Comparison of ENCODE assay signal across 3 cellular contexts in genomic region chr2:238850096-238850495, GRCh38.
TF ChIP-seq lines count a peak whose summit lies in the region.

No MANE protein-coding gene starts in this region.

TF ChIP-seq in SK-N-SH, 30 proteins besides CTCF, POLR2A, EP300 and RAD21 (continued from another document):
- TF ChIP-seq, protein P1, sequence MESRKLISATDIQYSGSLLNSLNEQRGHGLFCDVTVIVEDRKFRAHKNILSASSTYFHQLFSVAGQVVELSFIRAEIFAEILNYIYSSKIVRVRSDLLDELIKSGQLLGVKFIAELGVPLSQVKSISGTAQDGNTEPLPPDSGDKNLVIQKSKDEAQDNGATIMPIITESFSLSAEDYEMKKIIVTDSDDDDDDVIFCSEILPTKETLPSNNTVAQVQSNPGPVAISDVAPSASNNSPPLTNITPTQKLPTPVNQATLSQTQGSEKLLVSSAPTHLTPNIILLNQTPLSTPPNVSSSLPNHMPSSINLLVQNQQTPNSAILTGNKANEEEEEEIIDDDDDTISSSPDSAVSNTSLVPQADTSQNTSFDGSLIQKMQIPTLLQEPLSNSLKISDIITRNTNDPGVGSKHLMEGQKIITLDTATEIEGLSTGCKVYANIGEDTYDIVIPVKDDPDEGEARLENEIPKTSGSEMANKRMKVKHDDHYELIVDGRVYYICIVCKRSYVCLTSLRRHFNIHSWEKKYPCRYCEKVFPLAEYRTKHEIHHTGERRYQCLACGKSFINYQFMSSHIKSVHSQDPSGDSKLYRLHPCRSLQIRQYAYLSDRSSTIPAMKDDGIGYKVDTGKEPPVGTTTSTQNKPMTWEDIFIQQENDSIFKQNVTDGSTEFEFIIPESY (IDR thresholded peaks at IDR 0.05; ENCODE audit: borderline replicate concordance, low read depth): no peak

TF ChIP-seq in SK-N-SH treated with all-trans-retinoic acid at 6 μM for 48 hours, 23 proteins besides CTCF, POLR2A, EP300 and RAD21:
- no peak for TF ChIP-seq TSHZ2 (CRISPR knock-in tag; IDR thresholded peaks at IDR 0.05)
- no peak for TF ChIP-seq CSDC2 (CRISPR knock-in tag; IDR thresholded peaks at IDR 0.05)
- no peak for TF ChIP-seq ESRRG (CRISPR knock-in tag; IDR thresholded peaks at IDR 0.05)
- no peak for TF ChIP-seq ZFP3 (CRISPR knock-in tag; IDR thresholded peaks at IDR 0.05)
- no peak for TF ChIP-seq ZNF565 (CRISPR knock-in tag; conservative IDR thresholded peaks at IDR 0.05; ENCODE audit: low read depth)
- TF ChIP-seq, protein P2, sequence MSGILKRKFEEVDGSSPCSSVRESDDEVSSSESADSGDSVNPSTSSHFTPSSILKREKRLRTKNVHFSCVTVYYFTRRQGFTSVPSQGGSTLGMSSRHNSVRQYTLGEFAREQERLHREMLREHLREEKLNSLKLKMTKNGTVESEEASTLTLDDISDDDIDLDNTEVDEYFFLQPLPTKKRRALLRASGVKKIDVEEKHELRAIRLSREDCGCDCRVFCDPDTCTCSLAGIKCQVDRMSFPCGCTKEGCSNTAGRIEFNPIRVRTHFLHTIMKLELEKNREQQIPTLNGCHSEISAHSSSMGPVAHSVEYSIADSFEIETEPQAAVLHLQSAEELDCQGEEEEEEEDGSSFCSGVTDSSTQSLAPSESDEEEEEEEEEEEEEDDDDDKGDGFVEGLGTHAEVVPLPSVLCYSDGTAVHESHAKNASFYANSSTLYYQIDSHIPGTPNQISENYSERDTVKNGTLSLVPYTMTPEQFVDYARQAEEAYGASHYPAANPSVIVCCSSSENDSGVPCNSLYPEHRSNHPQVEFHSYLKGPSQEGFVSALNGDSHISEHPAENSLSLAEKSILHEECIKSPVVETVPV (CRISPR knock-in tag; IDR thresholded peaks at IDR 0.05): no peak
- no peak for TF ChIP-seq CREB5 (CRISPR knock-in tag; IDR thresholded peaks at IDR 0.05; ENCODE audit: low read depth)
- no peak for TF ChIP-seq BACH2 (CRISPR knock-in tag; IDR thresholded peaks at IDR 0.05; ENCODE audit: borderline replicate concordance)
- no peak for TF ChIP-seq GLIS3 (CRISPR knock-in tag; IDR thresholded peaks at IDR 0.05)
- TF ChIP-seq OSR1 (CRISPR knock-in tag; IDR thresholded peaks at IDR 0.05): no peak
- TF ChIP-seq ZNF70 (CRISPR knock-in tag; IDR thresholded peaks at IDR 0.05): no peak
- no peak for TF ChIP-seq ZNF8 (CRISPR knock-in tag; IDR thresholded peaks at IDR 0.05)
- TF ChIP-seq ISL1 (CRISPR knock-in tag; IDR thresholded peaks at IDR 0.05): no peak
- no peak for TF ChIP-seq POU6F1 (CRISPR knock-in tag; IDR thresholded peaks at IDR 0.05; ENCODE audit: borderline replicate concordance, low read depth)
- no peak for TF ChIP-seq ZFP30 (CRISPR knock-in tag; IDR thresholded peaks at IDR 0.05)
- TF ChIP-seq, protein P3, sequence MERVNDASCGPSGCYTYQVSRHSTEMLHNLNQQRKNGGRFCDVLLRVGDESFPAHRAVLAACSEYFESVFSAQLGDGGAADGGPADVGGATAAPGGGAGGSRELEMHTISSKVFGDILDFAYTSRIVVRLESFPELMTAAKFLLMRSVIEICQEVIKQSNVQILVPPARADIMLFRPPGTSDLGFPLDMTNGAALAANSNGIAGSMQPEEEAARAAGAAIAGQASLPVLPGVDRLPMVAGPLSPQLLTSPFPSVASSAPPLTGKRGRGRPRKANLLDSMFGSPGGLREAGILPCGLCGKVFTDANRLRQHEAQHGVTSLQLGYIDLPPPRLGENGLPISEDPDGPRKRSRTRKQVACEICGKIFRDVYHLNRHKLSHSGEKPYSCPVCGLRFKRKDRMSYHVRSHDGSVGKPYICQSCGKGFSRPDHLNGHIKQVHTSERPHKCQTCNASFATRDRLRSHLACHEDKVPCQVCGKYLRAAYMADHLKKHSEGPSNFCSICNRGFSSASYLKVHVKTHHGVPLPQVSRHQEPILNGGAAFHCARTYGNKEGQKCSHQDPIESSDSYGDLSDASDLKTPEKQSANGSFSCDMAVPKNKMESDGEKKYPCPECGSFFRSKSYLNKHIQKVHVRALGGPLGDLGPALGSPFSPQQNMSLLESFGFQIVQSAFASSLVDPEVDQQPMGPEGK (CRISPR knock-in tag; IDR thresholded peaks at IDR 0.05; ENCODE audit: borderline replicate concordance): no peak

TF ChIP-seq in H1, 55 proteins besides CTCF, POLR2A, EP300 and RAD21:
- TF ChIP-seq, protein P4, sequence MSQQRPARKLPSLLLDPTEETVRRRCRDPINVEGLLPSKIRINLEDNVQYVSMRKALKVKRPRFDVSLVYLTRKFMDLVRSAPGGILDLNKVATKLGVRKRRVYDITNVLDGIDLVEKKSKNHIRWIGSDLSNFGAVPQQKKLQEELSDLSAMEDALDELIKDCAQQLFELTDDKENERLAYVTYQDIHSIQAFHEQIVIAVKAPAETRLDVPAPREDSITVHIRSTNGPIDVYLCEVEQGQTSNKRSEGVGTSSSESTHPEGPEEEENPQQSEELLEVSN (IDR thresholded peaks at IDR 0.05): no peak
- TF ChIP-seq SRF (IDR thresholded peaks at IDR 0.05; ENCODE audit: low read depth, low read length) (no peak), SIRT6 (IDR thresholded peaks at IDR 0.05; ENCODE audit: low read length) (no peak), KDM5A (IDR thresholded peaks at IDR 0.05; ENCODE audit: low read length) (no peak), GTF2F1 (IDR thresholded peaks at IDR 0.05; ENCODE audit: borderline replicate concordance, low read depth, low read length) (no peak), CHD2 (IDR thresholded peaks at IDR 0.05; ENCODE audit: low read length) (no peak), SUZ12 (IDR thresholded peaks at IDR 0.05; ENCODE audit: low read length) (no peak)
- TF ChIP-seq, protein P5, sequence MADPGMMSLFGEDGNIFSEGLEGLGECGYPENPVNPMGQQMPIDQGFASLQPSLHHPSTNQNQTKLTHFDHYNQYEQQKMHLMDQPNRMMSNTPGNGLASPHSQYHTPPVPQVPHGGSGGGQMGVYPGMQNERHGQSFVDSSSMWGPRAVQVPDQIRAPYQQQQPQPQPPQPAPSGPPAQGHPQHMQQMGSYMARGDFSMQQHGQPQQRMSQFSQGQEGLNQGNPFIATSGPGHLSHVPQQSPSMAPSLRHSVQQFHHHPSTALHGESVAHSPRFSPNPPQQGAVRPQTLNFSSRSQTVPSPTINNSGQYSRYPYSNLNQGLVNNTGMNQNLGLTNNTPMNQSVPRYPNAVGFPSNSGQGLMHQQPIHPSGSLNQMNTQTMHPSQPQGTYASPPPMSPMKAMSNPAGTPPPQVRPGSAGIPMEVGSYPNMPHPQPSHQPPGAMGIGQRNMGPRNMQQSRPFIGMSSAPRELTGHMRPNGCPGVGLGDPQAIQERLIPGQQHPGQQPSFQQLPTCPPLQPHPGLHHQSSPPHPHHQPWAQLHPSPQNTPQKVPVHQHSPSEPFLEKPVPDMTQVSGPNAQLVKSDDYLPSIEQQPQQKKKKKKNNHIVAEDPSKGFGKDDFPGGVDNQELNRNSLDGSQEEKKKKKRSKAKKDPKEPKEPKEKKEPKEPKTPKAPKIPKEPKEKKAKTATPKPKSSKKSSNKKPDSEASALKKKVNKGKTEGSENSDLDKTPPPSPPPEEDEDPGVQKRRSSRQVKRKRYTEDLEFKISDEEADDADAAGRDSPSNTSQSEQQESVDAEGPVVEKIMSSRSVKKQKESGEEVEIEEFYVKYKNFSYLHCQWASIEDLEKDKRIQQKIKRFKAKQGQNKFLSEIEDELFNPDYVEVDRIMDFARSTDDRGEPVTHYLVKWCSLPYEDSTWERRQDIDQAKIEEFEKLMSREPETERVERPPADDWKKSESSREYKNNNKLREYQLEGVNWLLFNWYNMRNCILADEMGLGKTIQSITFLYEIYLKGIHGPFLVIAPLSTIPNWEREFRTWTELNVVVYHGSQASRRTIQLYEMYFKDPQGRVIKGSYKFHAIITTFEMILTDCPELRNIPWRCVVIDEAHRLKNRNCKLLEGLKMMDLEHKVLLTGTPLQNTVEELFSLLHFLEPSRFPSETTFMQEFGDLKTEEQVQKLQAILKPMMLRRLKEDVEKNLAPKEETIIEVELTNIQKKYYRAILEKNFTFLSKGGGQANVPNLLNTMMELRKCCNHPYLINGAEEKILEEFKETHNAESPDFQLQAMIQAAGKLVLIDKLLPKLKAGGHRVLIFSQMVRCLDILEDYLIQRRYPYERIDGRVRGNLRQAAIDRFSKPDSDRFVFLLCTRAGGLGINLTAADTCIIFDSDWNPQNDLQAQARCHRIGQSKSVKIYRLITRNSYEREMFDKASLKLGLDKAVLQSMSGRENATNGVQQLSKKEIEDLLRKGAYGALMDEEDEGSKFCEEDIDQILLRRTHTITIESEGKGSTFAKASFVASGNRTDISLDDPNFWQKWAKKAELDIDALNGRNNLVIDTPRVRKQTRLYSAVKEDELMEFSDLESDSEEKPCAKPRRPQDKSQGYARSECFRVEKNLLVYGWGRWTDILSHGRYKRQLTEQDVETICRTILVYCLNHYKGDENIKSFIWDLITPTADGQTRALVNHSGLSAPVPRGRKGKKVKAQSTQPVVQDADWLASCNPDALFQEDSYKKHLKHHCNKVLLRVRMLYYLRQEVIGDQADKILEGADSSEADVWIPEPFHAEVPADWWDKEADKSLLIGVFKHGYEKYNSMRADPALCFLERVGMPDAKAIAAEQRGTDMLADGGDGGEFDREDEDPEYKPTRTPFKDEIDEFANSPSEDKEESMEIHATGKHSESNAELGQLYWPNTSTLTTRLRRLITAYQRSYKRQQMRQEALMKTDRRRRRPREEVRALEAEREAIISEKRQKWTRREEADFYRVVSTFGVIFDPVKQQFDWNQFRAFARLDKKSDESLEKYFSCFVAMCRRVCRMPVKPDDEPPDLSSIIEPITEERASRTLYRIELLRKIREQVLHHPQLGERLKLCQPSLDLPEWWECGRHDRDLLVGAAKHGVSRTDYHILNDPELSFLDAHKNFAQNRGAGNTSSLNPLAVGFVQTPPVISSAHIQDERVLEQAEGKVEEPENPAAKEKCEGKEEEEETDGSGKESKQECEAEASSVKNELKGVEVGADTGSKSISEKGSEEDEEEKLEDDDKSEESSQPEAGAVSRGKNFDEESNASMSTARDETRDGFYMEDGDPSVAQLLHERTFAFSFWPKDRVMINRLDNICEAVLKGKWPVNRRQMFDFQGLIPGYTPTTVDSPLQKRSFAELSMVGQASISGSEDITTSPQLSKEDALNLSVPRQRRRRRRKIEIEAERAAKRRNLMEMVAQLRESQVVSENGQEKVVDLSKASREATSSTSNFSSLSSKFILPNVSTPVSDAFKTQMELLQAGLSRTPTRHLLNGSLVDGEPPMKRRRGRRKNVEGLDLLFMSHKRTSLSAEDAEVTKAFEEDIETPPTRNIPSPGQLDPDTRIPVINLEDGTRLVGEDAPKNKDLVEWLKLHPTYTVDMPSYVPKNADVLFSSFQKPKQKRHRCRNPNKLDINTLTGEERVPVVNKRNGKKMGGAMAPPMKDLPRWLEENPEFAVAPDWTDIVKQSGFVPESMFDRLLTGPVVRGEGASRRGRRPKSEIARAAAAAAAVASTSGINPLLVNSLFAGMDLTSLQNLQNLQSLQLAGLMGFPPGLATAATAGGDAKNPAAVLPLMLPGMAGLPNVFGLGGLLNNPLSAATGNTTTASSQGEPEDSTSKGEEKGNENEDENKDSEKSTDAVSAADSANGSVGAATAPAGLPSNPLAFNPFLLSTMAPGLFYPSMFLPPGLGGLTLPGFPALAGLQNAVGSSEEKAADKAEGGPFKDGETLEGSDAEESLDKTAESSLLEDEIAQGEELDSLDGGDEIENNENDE (IDR thresholded peaks at IDR 0.05; ENCODE audit: insufficient replicate concordance, low read length): no peak
